Comparison of ENCODE assay signal across 35 cellular contexts in genomic region chr10:33843379-33843778, GRCh38.
"Had no signal": no experiment of that assay in that cellular context is flagged by ENCODE, and none has a peak within 500 bp of the region (broad histone marks: within the 10 kb centered on the region; RNA-seq: fewer than 3 reads in every experiment).

No MANE protein-coding gene starts in this region.

- H3K4me3 ChIP-seq: MG63 had no signal

- H3K27me3 ChIP-seq: MG63 had no signal

- H3K36me3 ChIP-seq: MG63 had no signal

- H3K9me3 ChIP-seq: MG63 had no signal

- DNase-seq: Karpas-422, Kasumi-1, MG63, MM.1S, MV-4-11, NCI-H1048, NCI-H1092, NCI-H1092 treated with DMSO at 0.1 percent for 48 hours, NCI-H1105, NCI-H1105 treated with DMSO at 0.1 percent for 48 hours, NCI-H1417, NCI-H1417 treated with DMSO at 0.1 percent for 48 hours, NCI-H1436, NCI-H1436 treated with DMSO at 0.1 percent for 48 hours, NCI-H146, NCI-H1694, NCI-H1694 treated with DMSO at 0.1 percent for 48 hours, NCI-H187, NCI-H187 treated with DMSO at 0.1 percent for 48 hours, NCI-H1930, NCI-H2029, NCI-H2029 treated with DMSO at 0.1 percent for 48 hours, NCI-H2081, NCI-H2081 treated with DMSO at 0.1 percent for 48 hours, NCI-H2107, NCI-H2171, NCI-H2171 treated with DMSO at 0.1 percent for 48 hours, NCI-H2227 treated with DMSO at 0.1 percent for 48 hours, NCI-H226, NCI-H345, NCI-H446, NCI-H446 treated with DMSO at 0.1 percent for 48 hours, NCI-H510A, NCI-H510A treated with DMSO at 0.1 percent for 48 hours, NCI-H524 had no signal
